28 cellular contexts compared by ENCODE assay signal in the genomic region with DNA sequence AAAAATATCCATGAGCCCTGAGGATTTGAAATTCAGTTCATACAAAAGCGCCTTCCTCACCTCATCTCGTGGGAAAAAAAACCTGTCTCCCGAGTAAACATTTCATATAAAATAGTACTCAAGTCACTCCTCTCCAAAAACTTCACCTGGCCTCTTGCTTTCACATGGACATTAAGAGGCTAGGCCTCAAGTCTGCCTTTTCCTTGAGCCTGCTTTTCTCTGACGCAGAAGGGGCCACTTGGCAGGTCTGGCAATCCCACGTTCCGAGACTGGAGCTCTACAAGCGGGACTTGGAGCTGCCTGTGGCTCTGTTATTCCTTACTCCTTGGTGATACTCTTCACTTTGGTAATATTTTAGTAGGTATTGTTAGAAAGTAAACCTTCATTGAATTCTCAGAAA.
"Had no signal": no experiment of that assay in that cellular context is flagged by ENCODE, and none has a peak within 500 bp of the region (broad histone marks: within the 10 kb centered on the region; RNA-seq: fewer than 3 reads in every experiment).

No MANE protein-coding gene starts in this region.

- H3K27ac ChIP-seq: body of pancreas, WERI-Rb-1 had no signal

- H3K27me3 ChIP-seq: body of pancreas had no signal

- DNase-seq: activated B cell treated with CpG ODN at 0.5 μM for 24 hours; activated CD4-positive, alpha-beta memory T cell treated with anti-CD3 and anti-CD28 coated beads, Interleukin-2, amount 10 ng/mL, durations not matched to agents 7 days and 5 days; activated CD4-positive, alpha-beta T cell treated with anti-CD3 and anti-CD28 coated beads for 36 hours; activated CD4-positive, alpha-beta T cell treated with anti-CD3 and anti-CD28 coated beads, Interleukin-2, amount 10 ng/mL, durations not matched to agents 7 days and 5 days; activated CD4-positive, alpha-beta T cell treated with anti-CD3 and anti-CD28 coated beads, Interleukin-2, amount 50 U/mL, for 4 hours; activated CD8-positive, alpha-beta memory T cell treated with anti-CD3 and anti-CD28 coated beads, Interleukin-2, amount 50 U/mL, for 48 hours; activated gamma-delta T cell; activated naive CD4-positive, alpha-beta T cell treated with anti-CD3 and anti-CD28 coated beads, Interleukin-2, amount 50 U/mL, for 16 hours; activated naive CD4-positive, alpha-beta T cell treated with Interleukin-2 at 50 U/mL for 16 hours; activated T-cell treated with anti-CD3 and anti-CD28 coated beads for 4 hours; activated T-cell treated with anti-CD3 and anti-CD28 coated beads, Interleukin-2, amount 50 U/mL, for 24 hours; activated T-cell treated with anti-CD3 and anti-CD28 coated beads, Interleukin-2, amount 50 U/mL, for 72 hours; amniotic stem cell; aorta; body of pancreas; caudate nucleus; cortex of kidney; dermis blood vessel endothelial cell; effector CD8-positive, alpha-beta T cell; foreskin fibroblast; SW 1271; T-cell; T-helper 9 cell; WERI-Rb-1 had no signal

- H3K36me3 ChIP-seq: WERI-Rb-1 had no signal

- H3K27ac Mint-ChIP-seq: activated B cell treated with CpG ODN at 0.5 μM for 24 hours; activated CD4-positive, alpha-beta memory T cell treated with anti-CD3 and anti-CD28 coated beads, Interleukin-2, amount 10 ng/mL, durations not matched to agents 7 days and 5 days; activated CD4-positive, alpha-beta T cell treated with anti-CD3 and anti-CD28 coated beads for 36 hours; activated CD4-positive, alpha-beta T cell treated with anti-CD3 and anti-CD28 coated beads, Interleukin-2, amount 10 ng/mL, durations not matched to agents 7 days and 5 days; activated naive CD8-positive, alpha-beta T cell; activated T-cell treated with anti-CD3 and anti-CD28 coated beads, Interleukin-2, amount 50 U/mL, for 24 hours; activated T-cell treated with anti-CD3 and anti-CD28 coated beads, Interleukin-2, amount 50 U/mL, for 72 hours; T-cell; T-helper 1 cell treated with Interleukin-12 subunit alpha and Interleukin-12 subunit beta and Interleukin-4 antibody, amounts not matched to agents 30 μg/mL and 1 μg/mL, for 36 hours had no signal

- H3K4me3 Mint-ChIP-seq: activated B cell treated with CpG ODN at 0.5 μM for 24 hours; activated CD4-positive, alpha-beta memory T cell treated with anti-CD3 and anti-CD28 coated beads, Interleukin-2, amount 10 ng/mL, durations not matched to agents 7 days and 5 days; activated CD4-positive, alpha-beta T cell treated with anti-CD3 and anti-CD28 coated beads for 36 hours; activated CD4-positive, alpha-beta T cell treated with anti-CD3 and anti-CD28 coated beads, Interleukin-2, amount 10 ng/mL, durations not matched to agents 7 days and 5 days; activated naive CD8-positive, alpha-beta T cell; activated T-cell treated with anti-CD3 and anti-CD28 coated beads, Interleukin-2, amount 50 U/mL, for 24 hours; activated T-cell treated with anti-CD3 and anti-CD28 coated beads, Interleukin-2, amount 50 U/mL, for 72 hours; T-helper 1 cell treated with Interleukin-12 subunit alpha and Interleukin-12 subunit beta and Interleukin-4 antibody, amounts not matched to agents 30 μg/mL and 1 μg/mL, for 36 hours had no signal

- H3K9me3 Mint-ChIP-seq: activated B cell treated with CpG ODN at 0.5 μM for 24 hours; activated CD4-positive, alpha-beta memory T cell treated with anti-CD3 and anti-CD28 coated beads, Interleukin-2, amount 10 ng/mL, durations not matched to agents 7 days and 5 days; activated CD4-positive, alpha-beta T cell treated with anti-CD3 and anti-CD28 coated beads, Interleukin-2, amount 10 ng/mL, durations not matched to agents 7 days and 5 days; activated T-cell treated with anti-CD3 and anti-CD28 coated beads, Interleukin-2, amount 50 U/mL, for 24 hours; activated T-cell treated with anti-CD3 and anti-CD28 coated beads, Interleukin-2, amount 50 U/mL, for 72 hours; T-cell; T-helper 1 cell treated with Interleukin-12 subunit alpha and Interleukin-12 subunit beta and Interleukin-4 antibody, amounts not matched to agents 30 μg/mL and 1 μg/mL, for 36 hours had no signal

- H3K9me3 ChIP-seq: body of pancreas had no signal

- H3K4me3 ChIP-seq: body of pancreas had no signal

- H3K27me3 Mint-ChIP-seq: activated B cell treated with CpG ODN at 0.5 μM for 24 hours; activated CD4-positive, alpha-beta T cell treated with anti-CD3 and anti-CD28 coated beads for 36 hours; activated naive CD8-positive, alpha-beta T cell; T-cell had no signal

- H3K4me1 ChIP-seq: body of pancreas had no signal

- ATAC-seq: activated CD4-positive, alpha-beta T cell treated with anti-CD3 and anti-CD28 coated beads for 36 hours; activated CD4-positive, CD25-positive, alpha-beta regulatory T cell treated with anti-CD3 and anti-CD28 coated beads, Interleukin-2, amount 50 U/mL, for 24 hours; activated T-cell treated with anti-CD3 and anti-CD28 coated beads, Interleukin-2, amount 50 U/mL, for 72 hours; body of pancreas; esophagus mucosa; T-cell had no signal
